ENCODE assay signal across 19 cellular contexts in genomic region chr1:200427744-200428143, GRCh38. TPM values are rescaled to one million over a fixed set of nuclear protein-coding genes. Genes with fewer than 3 reads are reported as not detected.
DNase-seq lines count a peak whose midpoint lies in the region; ATAC-seq and TF ChIP-seq lines count a peak whose summit lies in the region.
"Had no signal": no experiment of that assay in that cellular context is flagged by ENCODE, and none has a peak within 500 bp of the region (broad histone marks: within the 10 kb centered on the region; RNA-seq: fewer than 3 reads in every experiment).

No MANE protein-coding gene starts in this region.

- peak overlapping the region; percentile 59 for H3K4ac ChIP-seq in IMR-90 (ENCODE audit: low read depth, low read length)

- dilution Hi-C loops in IMR-90 (cut with HindIII; ENCODE audit: low sequenced_read_pairs, unreplicated experiment): no loop called here

- peak overlapping the region; percentile 67; the same call in 2 of the 3 replicates for H2BK15ac ChIP-seq in IMR-90 (ENCODE audit: low read depth, low read length)

- TF ChIP-seq CTCF in SK-N-SH (IDR thresholded peaks at IDR 0.05) (no peak), IMR-90 (conservative IDR thresholded peaks at IDR 0.05; ENCODE audit: low read depth, low read length) (no peak), osteoblast (IDR thresholded peaks at IDR 0.05; ENCODE audit: extremely low read depth, low read depth, low read length) (no peak)

- CTCF ChIA-PET in SK-N-SH (lab: Yijun Ruan, JAX): no interaction called here
- CTCF ChIA-PET in IMR-90 (lab: Yijun Ruan, JAX): no interaction called here

- no peak overlapping the region for H3K27ac ChIP-seq in SK-N-SH (ENCODE audit: low read depth in 2 of 2, low read length in 1 of 2)
- H3K27ac ChIP-seq in IMR-90 (ENCODE audit: insufficient read depth, low read length): no peak overlapping the region
- H3K27ac ChIP-seq in osteoblast (ENCODE audit: low read depth, low read length): peak overlapping the region; percentile 94
- H3K27ac ChIP-seq: 22Rv1 had no signal

- no peak for DNase-seq in SK-N-SH
- DNase-seq in IMR-90: no peak
- DNase-seq in activated T-helper 1 cell treated with anti-CD3 and anti-CD28 coated beads, Interleukin-12 subunit alpha, Interleukin-12 subunit beta, Interleukin-2, Interleukin-4 antibody, amounts not matched to agents 30 ng/mL and 10 ng/mL and 1 ng/mL, durations not matched to agents 14 hours and 24 hours and 36 hours (ENCODE audit: low spot score): no peak
- peak; percentile 19 for DNase-seq in osteoblast (ENCODE audit: insufficient read length, low spot score, missing footprints)
- no peak for DNase-seq in hippocampal formation (lab: John Stamatoyannopoulos, UW)
- DNase-seq: Calu3; CD4-positive, alpha-beta memory T cell; DMS53; NCI-H1417; NCI-H187 treated with DMSO at 0.1 percent for 48 hours; NCI-H446 treated with DMSO at 0.1 percent for 48 hours; NK-92 treated with Interleukin-12 subunit alpha and Interleukin-12 subunit beta, amount 100 ng/mL, for 24 hours; RPMI8226; SIG-M5 had no signal

- POLR2A ChIA-PET in SK-N-SH (lab: Yijun Ruan, JAX): no interaction called here
- POLR2A ChIA-PET in IMR-90 (lab: Charles Lee; ENCODE audit: unreplicated experiment): no interaction called here

- H4K8ac ChIP-seq in IMR-90 (ENCODE audit: low read depth in 2 of 2, low read length in 2 of 2): peak overlapping the region in 1 of 2 experiments; percentile 20; a peak in 1 of 4 replicates

- peak overlapping the region; percentile 5 for H3K27ac Mint-ChIP-seq in activated T-helper 1 cell treated with anti-CD3 and anti-CD28 coated beads, Interleukin-12 subunit alpha, Interleukin-12 subunit beta, Interleukin-2, Interleukin-4 antibody, amounts not matched to agents 30 ng/mL and 10 ng/mL and 1 ng/mL, durations not matched to agents 14 hours and 24 hours and 36 hours
- H3K27ac Mint-ChIP-seq: CD4-positive, alpha-beta memory T cell; IgD-negative memory B cell had no signal

- no peak for TF ChIP-seq POLR2A in IMR-90 (IDR thresholded peaks at IDR 0.05; ENCODE audit: low read depth, low read length)

- H3K36me3 Mint-ChIP-seq in activated T-helper 1 cell treated with anti-CD3 and anti-CD28 coated beads, Interleukin-12 subunit alpha, Interleukin-12 subunit beta, Interleukin-2, Interleukin-4 antibody, amounts not matched to agents 30 ng/mL and 10 ng/mL and 1 ng/mL, durations not matched to agents 14 hours and 24 hours and 36 hours (ENCODE audit: low read depth): peaks cover 2% of the 10 kb centered on the region
- H3K36me3 Mint-ChIP-seq: CD4-positive, alpha-beta memory T cell; IgD-negative memory B cell had no signal

- peaks cover 19% of the 10 kb centered on the region for H3F3A ChIP-seq in SK-N-SH (replicated peaks; ENCODE audit: insufficient read depth)

- ATAC-seq in SK-N-SH treated with all-trans-retinoic acid at 6 μM for 48 hours (peak; percentile 28; the same call in 1 of the 3 replicates), IMR-90 (ENCODE audit: low read depth) (no peak), GM19395 (IDR thresholded peaks at IDR 0.05; ENCODE audit: unreplicated experiment) (no peak), GM21723 (IDR thresholded peaks at IDR 0.05; ENCODE audit: unreplicated experiment) (no peak)

- no peak overlapping the region for H3K56ac ChIP-seq in IMR-90 (ENCODE audit: extremely low read depth, insufficient read depth, low read length)

- H3K9me3 ChIP-seq in SK-N-SH (no peaks in the 10 kb centered on the region), IMR-90 (ENCODE audit: control insufficient read depth, insufficient read depth, low read length) (no peaks in the 10 kb centered on the region), osteoblast (ENCODE audit: low read depth, low read length) (no peaks in the 10 kb centered on the region)

- intact Hi-C loops in IMR-90 (cut with micrococcal nuclease): no loop called here
- intact Hi-C loops in activated T-helper 1 cell treated with anti-CD3 and anti-CD28 coated beads, Interleukin-12 subunit alpha, Interleukin-12 subunit beta, Interleukin-2, Interleukin-4 antibody, amounts not matched to agents 30 ng/mL and 10 ng/mL and 1 ng/mL, durations not matched to agents 14 hours and 24 hours and 36 hours (cut with micrococcal nuclease): no loop called here

- H2AFZ ChIP-seq in SK-N-SH (ENCODE audit: low read depth) (no peak overlapping the region), IMR-90 (replicated peaks; ENCODE audit: low read length, poor library complexity) (no peak overlapping the region), osteoblast (ENCODE audit: low read length) (no peak overlapping the region)

- no peak overlapping the region for H4K5ac ChIP-seq in IMR-90 (ENCODE audit: low read depth, low read length)

- peaks cover 18% of the 10 kb centered on the region for H3K4me1 Mint-ChIP-seq in activated T-helper 1 cell treated with anti-CD3 and anti-CD28 coated beads, Interleukin-12 subunit alpha, Interleukin-12 subunit beta, Interleukin-2, Interleukin-4 antibody, amounts not matched to agents 30 ng/mL and 10 ng/mL and 1 ng/mL, durations not matched to agents 14 hours and 24 hours and 36 hours (ENCODE audit: low read depth)
- H3K4me1 Mint-ChIP-seq: CD4-positive, alpha-beta memory T cell had no signal

- H3K18ac ChIP-seq in IMR-90 (ENCODE audit: low read depth, low read length): 0 out of 2 replicates have a peak overlapping the region, but pooled peaks have one; percentile 35

- H3K4me2 ChIP-seq in SK-N-SH (no peak overlapping the region), IMR-90 (ENCODE audit: low read depth, low read length) (no peak overlapping the region), osteoblast (ENCODE audit: insufficient read depth, low read length) (no peak overlapping the region)

- peak overlapping the region; percentile 54; the same call in 1 of the 2 replicates for H3K23ac ChIP-seq in IMR-90 (ENCODE audit: low read depth, low read length)

- in situ Hi-C loops in IMR-90 (cut with MboI; ENCODE audit: low sequenced_read_pairs): no loop called here

- H4K91ac ChIP-seq in IMR-90 (ENCODE audit: insufficient read depth, low read depth, low read length): peak overlapping the region; percentile 35

- BruUV-seq in IMR-90 (replicated peaks; lab: Mats Ljungman, UMichigan): no TSS peak

- peak overlapping the region; percentile 91 for H2BK20ac ChIP-seq in IMR-90 (ENCODE audit: low read depth, low read length)

- H3K14ac ChIP-seq in IMR-90 (replicated peaks; ENCODE audit: low read depth, low read length): peak overlapping the region; percentile 69

- peaks cover 2% of the 10 kb centered on the region for H3K27me3 Mint-ChIP-seq in activated T-helper 1 cell treated with anti-CD3 and anti-CD28 coated beads, Interleukin-12 subunit alpha, Interleukin-12 subunit beta, Interleukin-2, Interleukin-4 antibody, amounts not matched to agents 30 ng/mL and 10 ng/mL and 1 ng/mL, durations not matched to agents 14 hours and 24 hours and 36 hours (ENCODE audit: insufficient read depth)
- H3K27me3 Mint-ChIP-seq: CD4-positive, alpha-beta memory T cell; IgD-negative memory B cell had no signal

- H3K9me2 ChIP-seq in SK-N-SH: no peaks in the 10 kb centered on the region

- H3K79me2 ChIP-seq in SK-N-SH (ENCODE audit: insufficient read depth) (no peaks in the 10 kb centered on the region), osteoblast (ENCODE audit: insufficient read depth, low read length) (no peaks in the 10 kb centered on the region)

- no peak for TF ChIP-seq EP300 in SK-N-SH (IDR thresholded peaks at IDR 0.05; ENCODE audit: borderline replicate concordance in 1 of 2, low read depth in 1 of 2, low read length in 1 of 2)

- H3K4me3 Mint-ChIP-seq in activated T-helper 1 cell treated with anti-CD3 and anti-CD28 coated beads, Interleukin-12 subunit alpha, Interleukin-12 subunit beta, Interleukin-2, Interleukin-4 antibody, amounts not matched to agents 30 ng/mL and 10 ng/mL and 1 ng/mL, durations not matched to agents 14 hours and 24 hours and 36 hours: no peak overlapping the region
- H3K4me3 Mint-ChIP-seq: CD4-positive, alpha-beta memory T cell; IgD-negative memory B cell had no signal

- peak overlapping the region; percentile 89 for H2BK120ac ChIP-seq in IMR-90 (ENCODE audit: low read depth, low read length)

- H2AK9ac ChIP-seq in IMR-90 (replicated peaks; ENCODE audit: low read depth, low read length, poor library complexity): no peak overlapping the region

- no peaks in the 10 kb centered on the region for H4K20me1 ChIP-seq in SK-N-SH (ENCODE audit: insufficient read depth)
- H4K20me1 ChIP-seq in IMR-90 (ENCODE audit: insufficient read depth, low read length): no peaks in the 10 kb centered on the region
- H4K20me1 ChIP-seq in osteoblast (ENCODE audit: insufficient read depth, low read length): no peaks in the 10 kb centered on the region

- peak overlapping the region; percentile 71 for H2BK5ac ChIP-seq in IMR-90 (ENCODE audit: low read depth, low read length, poor library complexity, severe bottlenecking)

- H3K36me3 ChIP-seq in SK-N-SH (replicated peaks in 1 of 2; ENCODE audit: control insufficient read depth in 1 of 2, insufficient read depth in 2 of 2, low read length in 1 of 2): no peaks in the 10 kb centered on the region
- no peaks in the 10 kb centered on the region for H3K36me3 ChIP-seq in IMR-90 (ENCODE audit: control insufficient read depth, insufficient read depth, low read length)
- no peaks in the 10 kb centered on the region for H3K36me3 ChIP-seq in osteoblast (ENCODE audit: insufficient read depth, low read length)

- no peak overlapping the region for H3K9ac ChIP-seq in SK-N-SH
- H3K9ac ChIP-seq in IMR-90 (ENCODE audit: low read depth, low read length): no peak overlapping the region

- 95% methylated on average over 5 of the region's 5 CpGs for WGBS in SK-N-SH (ENCODE audit: low lambda C conversion rate)
- WGBS in IMR-90 (ENCODE audit: extremely low coverage in 2 of 2, insufficient read length in 1 of 2), 2 experiments: no CpG with 5 or more reads among the region's 5 CpGs

- TF ChIP-seq RAD21 in SK-N-SH (IDR thresholded peaks at IDR 0.05; ENCODE audit: low read length): no peak
- no peak for TF ChIP-seq RAD21 in IMR-90 (IDR thresholded peaks at IDR 0.05; ENCODE audit: low read length)

- no peaks in the 10 kb centered on the region for H3K79me1 ChIP-seq in IMR-90 (ENCODE audit: low read depth in 1 of 2, low read length in 2 of 2)

- H3K9me3 Mint-ChIP-seq in activated T-helper 1 cell treated with anti-CD3 and anti-CD28 coated beads, Interleukin-12 subunit alpha, Interleukin-12 subunit beta, Interleukin-2, Interleukin-4 antibody, amounts not matched to agents 30 ng/mL and 10 ng/mL and 1 ng/mL, durations not matched to agents 14 hours and 24 hours and 36 hours: no peaks in the 10 kb centered on the region

- H3K27me3 ChIP-seq in SK-N-SH (ENCODE audit: insufficient read depth) (no peaks in the 10 kb centered on the region), IMR-90 (ENCODE audit: control insufficient read depth, insufficient read depth, low read length) (no peaks in the 10 kb centered on the region), osteoblast (ENCODE audit: insufficient read depth, low read length) (no peaks in the 10 kb centered on the region)

- H3K4me3 ChIP-seq in SK-N-SH (ENCODE audit: low read depth in 2 of 2, low read length in 1 of 2): no peak overlapping the region
- no peak overlapping the region for H3K4me3 ChIP-seq in IMR-90 (ENCODE audit: insufficient read depth, low read depth, low read length)
- no peak overlapping the region for H3K4me3 ChIP-seq in osteoblast (ENCODE audit: insufficient read depth, low read length)

- peaks cover 10% of the 10 kb centered on the region for H3K9me1 ChIP-seq in IMR-90 (ENCODE audit: insufficient read depth, low read length)

- H2AK5ac ChIP-seq in IMR-90 (ENCODE audit: low read depth, low read length): peak overlapping the region; percentile 83; the same call in 1 of the 2 replicates

- H3K4me1 ChIP-seq in SK-N-SH (ENCODE audit: control insufficient read depth in 1 of 2, insufficient read depth in 2 of 2, low read depth in 1 of 2, low read length in 1 of 2): peaks cover 0 to 13% of the 10 kb centered on the region in 2 experiments; a peak in 1 of 4 replicates
- peaks cover 6% of the 10 kb centered on the region for H3K4me1 ChIP-seq in IMR-90 (ENCODE audit: control insufficient read depth, insufficient read depth, low read length)
- peaks cover 28% of the 10 kb centered on the region for H3K4me1 ChIP-seq in osteoblast (ENCODE audit: insufficient read depth, low read length)

RNA-seq across cellular contexts. Expression of gene ZNF281, which starts 17.9 kb away (rescaled TPM):
- polyA plus RNA-seq in SK-N-SH (2012; rRNA removed) (3.0 and 3.8 TPM in 2 replicates), IMR-90 (2012; rRNA removed) (5.4 and 7.0 TPM in 2 replicates)
- 3.8 and 4.3 TPM in 2 replicates for polyA plus RNA-seq in SK-N-SH (2012; cell fraction: cytosol; rRNA removed)
- polyA plus RNA-seq in SK-N-SH (2012; cell fraction: nucleus; rRNA removed): 2.4 and 5.1 TPM in 2 replicates
- total RNA-seq in IMR-90 (2012; rRNA removed) (37.5 and 38.0 TPM in 2 replicates), osteoblast (37.7 and 45.6 TPM in 2 replicates)
- 1.1 and 1.7 TPM in 2 replicates for polyA plus RNA-seq in IMR-90 (2012; cell fraction: cytosol; rRNA removed)
- polyA plus RNA-seq in IMR-90 (2012; cell fraction: nucleus; rRNA removed; ENCODE audit: low replicate concordance): 2.1 and 9.7 TPM in 2 replicates
- 23.5 and 24.1 TPM in 2 replicates for total RNA-seq in activated T-helper 1 cell treated with anti-CD3 and anti-CD28 coated beads, Interleukin-12 subunit alpha, Interleukin-12 subunit beta, Interleukin-2, Interleukin-4 antibody, amounts not matched to agents 30 ng/mL and 10 ng/mL and 1 ng/mL, durations not matched to agents 14 hours and 24 hours and 36 hours
